ENCODE assay signal across 18 cellular contexts in genomic region chr21:34348890-34349519, GRCh38. TPM values are rescaled to one million over a fixed set of nuclear protein-coding genes. Genes with fewer than 3 reads are reported as not detected.
DNase-seq lines count a peak whose midpoint lies in the region; ATAC-seq and TF ChIP-seq lines count a peak whose summit lies in the region.
"Had no signal": no experiment of that assay in that cellular context is flagged by ENCODE, and none has a peak within 500 bp of the region (broad histone marks: within the 10 kb centered on the region; RNA-seq: fewer than 3 reads in every experiment).

No MANE protein-coding gene starts in this region.

- H2AFZ ChIP-seq in MM.1S (ENCODE audit: low read length) (no peak overlapping the region), osteoblast (ENCODE audit: low read length) (no peak overlapping the region)
- H2AFZ ChIP-seq: GM23338 had no signal

- no peaks in the 10 kb centered on the region for H3K9me2 ChIP-seq in MM.1S (replicated peaks; ENCODE audit: insufficient read depth, low read length)

- H3K27me3 Mint-ChIP-seq in endothelial cell (ENCODE audit: unreplicated experiment), result peaks cover 2% of the 10 kb centered on the region
- H3K27me3 Mint-ChIP-seq: CD4-positive, alpha-beta T cell had no signal

- H3K4me1 ChIP-seq in MM.1S (ENCODE audit: low read length) (no peaks in the 10 kb centered on the region), osteoblast (ENCODE audit: insufficient read depth, low read length) (peaks cover 7% of the 10 kb centered on the region)
- H3K4me1 ChIP-seq: A549, Caco-2 had no signal

- H3K9me3 Mint-ChIP-seq in endothelial cell (ENCODE audit: unreplicated experiment), result no peaks in the 10 kb centered on the region
- H3K9me3 Mint-ChIP-seq: CD4-positive, alpha-beta T cell had no signal

- H3K4me3 ChIP-seq in MM.1S (ENCODE audit: low read length), result no peak overlapping the region
- no peak overlapping the region for H3K4me3 ChIP-seq in osteoblast (ENCODE audit: insufficient read depth, low read length)
- H3K4me3 ChIP-seq: A549, GM23338 had no signal

- no peaks in the 10 kb centered on the region for H3K9me3 ChIP-seq in MM.1S (replicated peaks; ENCODE audit: insufficient read depth, low read length)
- H3K9me3 ChIP-seq in osteoblast (ENCODE audit: low read depth, low read length), result no peaks in the 10 kb centered on the region
- H3K9me3 ChIP-seq: A549, Caco-2 had no signal

- H3K27ac Mint-ChIP-seq in endothelial cell (ENCODE audit: unreplicated experiment), result peak overlapping the region; percentile 22
- H3K27ac Mint-ChIP-seq: CD4-positive, alpha-beta T cell; GM23338 had no signal

- H3K79me2 ChIP-seq in MM.1S (ENCODE audit: low read length) (no peaks in the 10 kb centered on the region), osteoblast (ENCODE audit: insufficient read depth, low read length) (no peaks in the 10 kb centered on the region)

- no peaks in the 10 kb centered on the region for H3K36me3 ChIP-seq in MM.1S (replicated peaks; ENCODE audit: insufficient read depth, low read length)
- no peaks in the 10 kb centered on the region for H3K36me3 ChIP-seq in osteoblast (ENCODE audit: insufficient read depth, low read length)

- TF ChIP-seq CTCF in MM.1S (IDR thresholded peaks at IDR 0.05; ENCODE audit: low read length) (no peak), endothelial cell (IDR thresholded peaks at IDR 0.05; ENCODE audit: unreplicated experiment) (no peak), osteoblast (IDR thresholded peaks at IDR 0.05; ENCODE audit: extremely low read depth, low read depth, low read length) (no peak)

- H3K27me3 ChIP-seq in MM.1S (replicated peaks; ENCODE audit: insufficient read depth, low read length) (no peaks in the 10 kb centered on the region; the same call in 1 of the 2 replicates), osteoblast (ENCODE audit: insufficient read depth, low read length) (peaks cover 27% of the 10 kb centered on the region)

- ATAC-seq in GM19328 (IDR thresholded peaks at IDR 0.05; ENCODE audit: unreplicated experiment) (no peak), HG03135 (IDR thresholded peaks at IDR 0.05; ENCODE audit: unreplicated experiment) (no peak)

- no peak overlapping the region for H3K4me3 Mint-ChIP-seq in endothelial cell (ENCODE audit: unreplicated experiment)
- H3K4me3 Mint-ChIP-seq: CD4-positive, alpha-beta T cell; GM23338 had no signal

- H3K27ac ChIP-seq in MM.1S (ENCODE audit: low read length) (no peak overlapping the region), osteoblast (ENCODE audit: low read depth, low read length) (no peak overlapping the region)
- H3K27ac ChIP-seq: 22Rv1, A549, C4-2B, HL-60 had no signal

- DNase-seq in NCI-H748 (lab: John Stamatoyannopoulos, UW; ENCODE audit: unreplicated experiment) (peak; percentile 5), NCI-H748 treated with DMSO at 0.1 percent for 48 hours (lab: John Stamatoyannopoulos, UW) (no peak), MM.1S (peak; percentile 40), endothelial cell (ENCODE audit: low spot score) (no peak), osteoblast (ENCODE audit: insufficient read length, low spot score, missing footprints) (peak; percentile 15), NCI-H2196 treated with DMSO at 0.1 percent for 48 hours (lab: John Stamatoyannopoulos, UW; ENCODE audit: unreplicated experiment) (no peak)
- DNase-seq: AML-193; Caco-2; CD4-positive, alpha-beta T cell; H7 had no signal

- no peak overlapping the region for H3K9ac ChIP-seq in MM.1S (ENCODE audit: low read length)

- H3K4me2 ChIP-seq in MM.1S (ENCODE audit: low read depth, low read length), result no peak overlapping the region
- no peak overlapping the region for H3K4me2 ChIP-seq in osteoblast (ENCODE audit: insufficient read depth, low read length)
- H3K4me2 ChIP-seq: A549, GM23338 had no signal

- H4K20me1 ChIP-seq in MM.1S (ENCODE audit: insufficient read depth, low read length) (no peaks in the 10 kb centered on the region), osteoblast (ENCODE audit: insufficient read depth, low read length) (no peaks in the 10 kb centered on the region)

- H3F3A ChIP-seq in MM.1S (ENCODE audit: insufficient read depth, low read length), result no peaks in the 10 kb centered on the region

- no peaks in the 10 kb centered on the region for H3K36me3 Mint-ChIP-seq in endothelial cell (ENCODE audit: low read depth, unreplicated experiment)

- H3K4me1 Mint-ChIP-seq in endothelial cell (ENCODE audit: unreplicated experiment), result peaks cover 2% of the 10 kb centered on the region
- H3K4me1 Mint-ChIP-seq: GM23338 had no signal

RNA-seq across cellular contexts. Expression of gene KCNE2, which starts 14.8 kb away (rescaled TPM):
- not detected for total RNA-seq in endothelial cell (ENCODE audit: unreplicated experiment)
- total RNA-seq in osteoblast, result not detected in 2 replicates
- total RNA-seq: Caco-2; CD4-positive, alpha-beta T cell; H7; HT1080 had no signal

RNA-seq across cellular contexts. Expression of gene SMIM11, which starts 26.3 kb away (rescaled TPM):
- total RNA-seq in endothelial cell (ENCODE audit: unreplicated experiment), result 2.0 TPM
- total RNA-seq in osteoblast, result 8.0 and 18.5 TPM in 2 replicates

Comparison
In these comparisons a context has a peak if more than half of its experiments do, and no peak if none do; other contexts are left out.
1. DNase-seq: peak in NCI-H748 (single experiment), MM.1S (single experiment) and osteoblast (single experiment); none in NCI-H748 treated with DMSO at 0.1 percent for 48 hours (single experiment), endothelial cell (single experiment) and NCI-H2196 treated with DMSO at 0.1 percent for 48 hours (single experiment).